19 cellular contexts compared by ENCODE assay signal in the genomic region with DNA sequence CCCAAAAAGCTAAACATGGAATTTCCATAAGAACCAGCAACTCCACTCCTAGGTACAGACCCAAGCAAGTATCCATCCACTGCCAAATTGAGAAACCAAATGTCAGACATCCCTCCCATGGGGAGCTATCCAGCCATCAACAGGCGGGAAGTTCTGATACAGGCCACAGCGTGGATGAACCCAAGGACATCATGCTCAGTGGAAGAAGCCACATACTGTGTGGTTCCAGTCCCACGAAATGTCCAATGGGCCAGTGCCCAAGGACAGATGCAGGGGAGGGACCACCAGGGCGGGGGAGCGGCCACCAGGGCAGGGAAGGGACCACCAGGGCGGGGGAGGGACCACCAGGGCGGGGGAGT. TPM values are rescaled to one million over a fixed set of nuclear protein-coding genes. Genes with fewer than 3 reads are reported as not detected.
DNase-seq lines count a peak whose midpoint lies in the region; TF ChIP-seq lines count a peak whose summit lies in the region.
"Had no signal": no experiment of that assay in that cellular context is flagged by ENCODE, and none has a peak within 500 bp of the region (broad histone marks: within the 10 kb centered on the region; RNA-seq: fewer than 3 reads in every experiment).

No MANE protein-coding gene starts in this region.

- no peak overlapping the region for H3K4me3 ChIP-seq in osteoblast (ENCODE audit: insufficient read depth, low read length)
- H3K4me3 ChIP-seq: GM12878, HAP-1 had no signal

- no peak overlapping the region for H3K27ac ChIP-seq in osteoblast (ENCODE audit: low read depth, low read length)

- no peaks in the 10 kb centered on the region for H3K36me3 ChIP-seq in osteoblast (ENCODE audit: insufficient read depth, low read length)
- H3K36me3 ChIP-seq: HAP-1 had no signal

- H3K36me3 Mint-ChIP-seq in T-helper 1 cell treated with Interleukin-12 subunit alpha and Interleukin-12 subunit beta and Interleukin-4 antibody, amounts not matched to agents 30 μg/mL and 1 μg/mL, for 36 hours (ENCODE audit: low read depth), result peaks cover 4% of the 10 kb centered on the region
- H3K36me3 Mint-ChIP-seq: CD8-positive, alpha-beta T cell had no signal

- no peak overlapping the region for H2AFZ ChIP-seq in osteoblast (ENCODE audit: low read length)

- no peak for TF ChIP-seq CTCF in osteoblast (IDR thresholded peaks at IDR 0.05; ENCODE audit: extremely low read depth, low read depth, low read length)
- no peak for TF ChIP-seq CTCF in GM10248 (IDR thresholded peaks at IDR 0.05; ENCODE audit: control extremely low read depth, extremely low read depth, low read depth, missing control alignments)

- peaks cover 8% of the 10 kb centered on the region for H3K4me1 ChIP-seq in osteoblast (ENCODE audit: insufficient read depth, low read length)

- H3K4me3 Mint-ChIP-seq in T-helper 1 cell treated with Interleukin-12 subunit alpha and Interleukin-12 subunit beta and Interleukin-4 antibody, amounts not matched to agents 30 μg/mL and 1 μg/mL, for 36 hours, result no peak overlapping the region
- H3K4me3 Mint-ChIP-seq: CD8-positive, alpha-beta T cell had no signal

- H3K27me3 Mint-ChIP-seq in T-helper 1 cell treated with Interleukin-12 subunit alpha and Interleukin-12 subunit beta and Interleukin-4 antibody, amounts not matched to agents 30 μg/mL and 1 μg/mL, for 36 hours (ENCODE audit: low read depth), result peaks cover 8% of the 10 kb centered on the region

- no peaks in the 10 kb centered on the region for H4K20me1 ChIP-seq in osteoblast (ENCODE audit: insufficient read depth, low read length)

- peaks cover 22% of the 10 kb centered on the region for H3K4me1 Mint-ChIP-seq in T-helper 1 cell treated with Interleukin-12 subunit alpha and Interleukin-12 subunit beta and Interleukin-4 antibody, amounts not matched to agents 30 μg/mL and 1 μg/mL, for 36 hours (ENCODE audit: low read depth)

- H3K27ac Mint-ChIP-seq in T-helper 1 cell treated with Interleukin-12 subunit alpha and Interleukin-12 subunit beta and Interleukin-4 antibody, amounts not matched to agents 30 μg/mL and 1 μg/mL, for 36 hours, result peak overlapping the region; percentile 9
- H3K27ac Mint-ChIP-seq: CD8-positive, alpha-beta T cell had no signal

- DNase-seq in T-helper 1 cell (no peak), D341Med (ENCODE audit: low spot score) (peak; percentile 21), NAMALWA (ENCODE audit: low spot score) (peak; percentile 31), osteoblast (ENCODE audit: insufficient read length, low spot score, missing footprints) (peak; percentile 83), HUDEP-2 (lab: John Stamatoyannopoulos, UW; ENCODE audit: unreplicated experiment in 76 of 76) (no peak), RPMI8226 (no peak), GM10248 (ENCODE audit: extremely low spot score) (no peak)
- DNase-seq: Calu3; CD8-positive, alpha-beta T cell; GDM1; NCI-H1105 treated with DMSO at 0.1 percent for 48 hours; NCI-H1694 treated with DMSO at 0.1 percent for 48 hours; NCI-H510A; NCI-H774; OCI-M1; SHP77 treated with DMSO at 0.1 percent for 48 hours had no signal

- no peaks in the 10 kb centered on the region for H3K9me3 ChIP-seq in osteoblast (ENCODE audit: low read depth, low read length)
- H3K9me3 ChIP-seq: HAP-1 had no signal

- CTCF ChIA-PET in GM10248 (lab: Yijun Ruan, JAX), result interaction anchor here (2.7 to 4.6 kb wide), 2 partner anchors 75 to 80 kb away, joined by 11 to 37 read pairs; no protein-coding TSS in a partner anchor

- no peak overlapping the region for H3K4me2 ChIP-seq in osteoblast (ENCODE audit: insufficient read depth, low read length)

- no peaks in the 10 kb centered on the region for H3K79me2 ChIP-seq in osteoblast (ENCODE audit: insufficient read depth, low read length)

- POLR2A ChIA-PET in GM10248 (lab: Yijun Ruan, JAX), result no interaction called here

- peaks cover 5% of the 10 kb centered on the region for H3K9me3 Mint-ChIP-seq in T-helper 1 cell treated with Interleukin-12 subunit alpha and Interleukin-12 subunit beta and Interleukin-4 antibody, amounts not matched to agents 30 μg/mL and 1 μg/mL, for 36 hours

- peaks cover 29% of the 10 kb centered on the region for H3K27me3 ChIP-seq in osteoblast (ENCODE audit: insufficient read depth, low read length)

RNA-seq across cellular contexts. Expression of gene BAIAP2, which starts 12.6 kb away (rescaled TPM):
- 15.6 and 19.4 TPM in 2 replicates for total RNA-seq in osteoblast

RNA-seq across cellular contexts. Expression of gene CHMP6, which starts 30.7 kb away (rescaled TPM):
- total RNA-seq in osteoblast, result 21.4 and 21.8 TPM in 2 replicates

Comparison
In these comparisons a context has a peak if more than half of its experiments do, and no peak if none do; other contexts are left out.
1. DNase-seq: peak in D341Med (single experiment), NAMALWA (single experiment) and osteoblast (single experiment); none in T-helper 1 cell (0 of 5), HUDEP-2 (0 of 76), RPMI8226 (single experiment) and GM10248 (single experiment).